12 cellular contexts compared by ENCODE assay signal in the genomic region with DNA sequence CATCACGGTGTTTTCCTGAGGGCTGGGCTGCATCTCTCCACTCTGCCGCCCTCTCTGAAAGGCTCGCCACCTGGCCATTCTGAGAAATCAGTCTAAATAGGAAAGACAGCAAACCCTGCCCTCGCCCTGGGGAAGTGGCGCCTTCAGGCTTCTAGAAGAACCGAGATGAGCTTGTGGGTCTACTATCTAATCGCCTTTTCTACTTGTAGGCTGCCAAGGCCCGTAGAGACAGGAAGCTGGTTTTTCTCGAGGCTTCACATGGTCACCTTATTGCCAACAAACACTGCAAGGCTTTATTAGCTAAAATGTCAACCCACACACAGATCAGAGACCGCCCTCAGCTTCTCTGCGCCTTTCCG. TPM values are rescaled to one million over a fixed set of nuclear protein-coding genes. Genes with fewer than 3 reads are reported as not detected.
A peak's percentile ranks its signal among the peaks of the same experiment; 100 is the strongest.
DNase-seq lines count a peak whose midpoint lies in the region; ATAC-seq and TF ChIP-seq lines count a peak whose summit lies in the region.
"Had no signal": no experiment of that assay in that cellular context is flagged by ENCODE, and none has a peak within 500 bp of the region (broad histone marks: within the 10 kb centered on the region; RNA-seq: fewer than 3 reads in every experiment).

No MANE protein-coding gene starts in this region.

- no peak overlapping the region for H3K4me2 ChIP-seq in neural progenitor cell
- H3K4me2 ChIP-seq: smooth muscle cell had no signal

- H3K36me3 ChIP-seq in neural progenitor cell: peaks cover 4% of the 10 kb centered on the region

- no peaks in the 10 kb centered on the region for H4K20me1 ChIP-seq in neural progenitor cell (ENCODE audit: low read depth)

- no peaks in the 10 kb centered on the region for H3K4me1 ChIP-seq in neural progenitor cell

- no peaks in the 10 kb centered on the region for H3K27me3 Mint-ChIP-seq in naive B cell
- H3K27me3 Mint-ChIP-seq in neural progenitor cell (ENCODE audit: insufficient read depth, low read depth): no peaks in the 10 kb centered on the region

- H3K27ac Mint-ChIP-seq in naive B cell (peak overlapping the region; percentile 83 to 98 (median 94)), neural progenitor cell (no peak overlapping the region)

- no peak for TF ChIP-seq CTCF in neural progenitor cell (IDR thresholded peaks at IDR 0.05)

- no peak overlapping the region for H3K9ac ChIP-seq in neural progenitor cell

- peaks cover 4 to 17% of the 10 kb centered on the region in 2 donors for H3K36me3 Mint-ChIP-seq in naive B cell
- peaks cover 31% of the 10 kb centered on the region for H3K36me3 Mint-ChIP-seq in neural progenitor cell

- no peaks in the 10 kb centered on the region for H3K79me2 ChIP-seq in neural progenitor cell (ENCODE audit: low read depth)

- H3K27ac ChIP-seq in neural progenitor cell: no peak overlapping the region
- H3K27ac ChIP-seq: epithelial cell of prostate, SK-N-MC, thoracic aorta had no signal

- H3K4me1 Mint-ChIP-seq in naive B cell (peaks cover 37 to 69% (median 58%) of the 10 kb centered on the region in 3 donors), neural progenitor cell (no peaks in the 10 kb centered on the region)

- no peaks in the 10 kb centered on the region for H3F3A ChIP-seq in neural progenitor cell (ENCODE audit: low read depth)

- no peak overlapping the region for H2AFZ ChIP-seq in neural progenitor cell (replicated peaks)

- ATAC-seq in GM18858 (IDR thresholded peaks at IDR 0.05; ENCODE audit: unreplicated experiment) (peak; percentile 54), GM21447 (IDR thresholded peaks at IDR 0.05; ENCODE audit: unreplicated experiment) (peak; percentile 63), HG03354 (IDR thresholded peaks at IDR 0.05; ENCODE audit: poor library complexity, severe bottlenecking, unreplicated experiment) (peak; percentile 61), naive B cell (ENCODE audit: low read depth in 2 of 2) (peak; percentile 90 to 93)

- H3K4me3 Mint-ChIP-seq in naive B cell (peak overlapping the region; percentile 2 to 85 (median 68)), neural progenitor cell (no peak overlapping the region)

- DNase-seq in naive B cell (peak; percentile 79), GM03348 (ENCODE audit: low spot score) (no peak), neural progenitor cell (ENCODE audit: low spot score) (no peak), amniotic stem cell (lab: John Stamatoyannopoulos, UW) (no peak)
- no peak for DNase-seq in activated CD4-positive, CD25-positive, alpha-beta regulatory T cell (lab: John Stamatoyannopoulos, UW)

- H3K27me3 ChIP-seq in neural progenitor cell: no peaks in the 10 kb centered on the region

- H3K9me3 Mint-ChIP-seq in naive B cell: no peaks in the 10 kb centered on the region
- H3K9me3 Mint-ChIP-seq in neural progenitor cell: no peaks in the 10 kb centered on the region

- no peak overlapping the region for H3K4me3 ChIP-seq in neural progenitor cell
- H3K4me3 ChIP-seq: SK-N-MC, smooth muscle cell, thoracic aorta had no signal

- no peaks in the 10 kb centered on the region for H3K9me3 ChIP-seq in neural progenitor cell (ENCODE audit: low read depth)
- H3K9me3 ChIP-seq: thoracic aorta had no signal

RNA-seq across cellular contexts. Expression of a gene that starts 21.4 kb away (rescaled TPM):
- 100 to 1,000 TPM; 394 to 597 (median 466) TPM for polyA plus RNA-seq in naive B cell (ENCODE audit: low read depth in 6 of 6)
- not detected in 2 replicates for total RNA-seq in neural progenitor cell (ENCODE audit: low replicate concordance)
- total RNA-seq: smooth muscle cell had no signal
- polyA plus RNA-seq: smooth muscle cell had no signal

RNA-seq across cellular contexts. Expression of a gene that starts 23.0 kb away (rescaled TPM):
- polyA plus RNA-seq in naive B cell (ENCODE audit: low read depth in 6 of 6): 10 to 100 TPM; 42.7 to 61.4 (median 51.9) TPM
- total RNA-seq in neural progenitor cell (ENCODE audit: low replicate concordance): 66.0 and 71.3 TPM in 2 replicates

RNA-seq across cellular contexts. Expression of a gene that starts 57.1 kb away (rescaled TPM):
- 100 to 1,000 TPM; 185 to 247 (median 209) TPM for polyA plus RNA-seq in naive B cell (ENCODE audit: low read depth in 6 of 6)
- total RNA-seq in neural progenitor cell (ENCODE audit: low replicate concordance): 214 and 315 TPM in 2 replicates

RNA-seq across cellular contexts. Expression of a gene that starts 58.0 kb away (rescaled TPM):
- 1 to 10 TPM in 4 of 6 donors, under 1 TPM in 2; 0.52 to 3.2 (median 1.1) TPM for polyA plus RNA-seq in naive B cell (ENCODE audit: low read depth in 6 of 6)
- 7.5 and 29.6 TPM in 2 replicates for total RNA-seq in neural progenitor cell (ENCODE audit: low replicate concordance)
